In genomic region chr17:70713694-70714093, GRCh38 we compare ENCODE assay signal across 31 cellular contexts.
"Had no signal": no experiment of that assay in that cellular context is flagged by ENCODE, and none has a peak within 500 bp of the region (broad histone marks: within the 10 kb centered on the region; RNA-seq: fewer than 3 reads in every experiment).

No MANE protein-coding gene starts in this region.

- H3K27me3 ChIP-seq: SJCRH30 had no signal

- H3K36me3 ChIP-seq: MG63, SJCRH30 had no signal

- H3K27ac ChIP-seq: PC-9, RWPE1, SJCRH30, SK-N-MC had no signal

- DNase-seq: Kasumi-1, MG63, NCI-H1092, NCI-H1105, NCI-H1417 treated with DMSO at 0.1 percent for 48 hours, NCI-H1436 treated with DMSO at 0.1 percent for 48 hours, NCI-H1694 treated with DMSO at 0.1 percent for 48 hours, NCI-H187 treated with DMSO at 0.1 percent for 48 hours, NCI-H2029, NCI-H2081, NCI-H2171 treated with DMSO at 0.1 percent for 48 hours, NCI-H2227 treated with DMSO at 0.1 percent for 48 hours, NCI-H345, NCI-H446 treated with DMSO at 0.1 percent for 48 hours, NCI-H510A, NCI-H524, NCI-H526, NCI-H69, NCI-H748 treated with DMSO at 0.1 percent for 48 hours, NCI-H82, PC-9, SHP77, SIG-M5, SJCRH30, T-cell had no signal

- ATAC-seq: Panc1, Right ventricle myocardium inferior, SK-N-SH treated with all-trans-retinoic acid at 6 μM for 48 hours, T-cell had no signal

- H3K9me3 ChIP-seq: MG63, SJCRH30 had no signal

- H3K4me1 ChIP-seq: SJCRH30 had no signal

- H3K4me2 ChIP-seq: PC-9 had no signal

- H3K4me3 ChIP-seq: MG63, PC-9, SJCRH30, SK-N-MC had no signal

- FAIRE-seq: RCC 7860 had no signal

- H2AFZ ChIP-seq: PC-9 had no signal
